8 cellular contexts compared by ENCODE assay signal in the genomic region with DNA sequence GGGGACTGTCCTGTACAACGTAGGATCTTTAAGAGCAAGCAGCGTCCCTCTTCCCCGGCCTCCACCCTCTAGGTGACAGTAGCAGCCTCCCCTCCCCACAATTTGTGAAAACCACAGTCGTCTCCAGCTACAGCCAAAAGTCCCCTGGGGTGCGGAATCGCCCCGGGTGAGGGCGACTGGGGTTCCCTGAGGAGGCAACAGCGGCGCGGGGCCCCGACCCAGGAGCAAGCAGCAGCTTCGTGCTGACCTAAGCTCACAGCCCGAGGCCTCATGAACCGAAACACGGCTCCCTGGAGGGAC. TPM values are rescaled to one million over a fixed set of nuclear protein-coding genes. Genes with fewer than 3 reads are reported as not detected.
A peak's percentile ranks its signal among the peaks of the same experiment; 100 is the strongest.
DNase-seq lines count a peak whose midpoint lies in the region; ATAC-seq and TF ChIP-seq lines count a peak whose summit lies in the region.

No MANE protein-coding gene starts in this region.

- peak; percentile 9 for ATAC-seq in HG02610 (IDR thresholded peaks at IDR 0.05; ENCODE audit: unreplicated experiment)

- peak overlapping the region; percentile 89 for H3K9ac ChIP-seq in SK-N-SH

- no peaks in the 10 kb centered on the region for H3K9me2 ChIP-seq in SK-N-SH

- H3K27ac ChIP-seq in SK-N-SH (ENCODE audit: low read depth in 2 of 2, low read length in 1 of 2): peak overlapping the region; percentile 89 to 90
- peak overlapping the region; percentile 90 to 98 (median 94) for H3K27ac ChIP-seq in sigmoid colon

- TF ChIP-seq EP300 in SK-N-SH (IDR thresholded peaks at IDR 0.05; ENCODE audit: borderline replicate concordance in 1 of 2, low read depth in 1 of 2, low read length in 1 of 2) (no peak), sigmoid colon (IDR thresholded peaks at IDR 0.05) (no peak)

- H3K27me3 ChIP-seq in SK-N-SH (ENCODE audit: insufficient read depth) (peaks cover 4% of the 10 kb centered on the region; the same call in 1 of the 2 replicates), sigmoid colon (no peaks in the 10 kb centered on the region)

- H3K4me3 ChIP-seq in SK-N-SH (ENCODE audit: low read depth in 2 of 2, low read length in 1 of 2): peak overlapping the region; percentile 79 to 92
- peak overlapping the region; percentile 81 for H3K4me3 ChIP-seq in fibroblast of pulmonary artery (replicated peaks; ENCODE audit: low read depth, low read length)
- peak overlapping the region; percentile 77 to 92 (median 82) for H3K4me3 ChIP-seq in sigmoid colon

- CTCF ChIA-PET in SK-N-SH (lab: Yijun Ruan, JAX): interaction anchor here (1.0 to 1.4 kb wide), 2 partner anchors 15 to 177 kb away, joined by 3 read pairs; no protein-coding TSS in a partner anchor

- no peak for TF ChIP-seq RAD21 in SK-N-SH (IDR thresholded peaks at IDR 0.05; ENCODE audit: low read length)

- H3K79me2 ChIP-seq in SK-N-SH (ENCODE audit: insufficient read depth): no peaks in the 10 kb centered on the region

- H4K20me1 ChIP-seq in SK-N-SH (ENCODE audit: insufficient read depth): no peaks in the 10 kb centered on the region

- POLR2A ChIA-PET in SK-N-SH (lab: Yijun Ruan, JAX): interaction anchor here (1.3 kb wide), 1 partner anchor 27 kb away, joined by 3 read pairs; no protein-coding TSS in a partner anchor

- H3K9me3 ChIP-seq in SK-N-SH: no peaks in the 10 kb centered on the region
- H3K9me3 ChIP-seq in sigmoid colon: no peaks in the 10 kb centered on the region

- H3K4me1 ChIP-seq in SK-N-SH (ENCODE audit: control insufficient read depth in 1 of 2, insufficient read depth in 2 of 2, low read depth in 1 of 2, low read length in 1 of 2) (peaks cover 5 to 6% of the 10 kb centered on the region in 2 experiments; a peak in 2 of 4 replicates), sigmoid colon (peaks cover 0 to 20% (median 11%) of the 10 kb centered on the region in 4 donors)

- H3K36me3 ChIP-seq in SK-N-SH (replicated peaks in 1 of 2; ENCODE audit: control insufficient read depth in 1 of 2, insufficient read depth in 2 of 2, low read length in 1 of 2): peaks cover 5 to 23% of the 10 kb centered on the region in 2 experiments
- peaks cover 0 to 42% (median 0%) of the 10 kb centered on the region in 4 donors for H3K36me3 ChIP-seq in sigmoid colon

- peak overlapping the region; percentile 89; the same call in 1 of the 2 replicates for H2AFZ ChIP-seq in SK-N-SH (ENCODE audit: low read depth)

- intact Hi-C loops in sigmoid colon (cut with DNase I): loop anchor here (2.0 to 10.0 kb wide), 6 partner anchors 246 to 1001 kb away; partner anchors contain the start of genes CTXN1, NDUFA7, RPS28 and SNAPC2

- WGBS in SK-N-SH (ENCODE audit: low lambda C conversion rate): under 1% methylated on average over 10 of the region's 16 CpGs
- 0 to 1% methylated on average over 16 of the region's 16 CpGs for WGBS in sigmoid colon, 2 donors

- H3K4me2 ChIP-seq in SK-N-SH: peak overlapping the region; percentile 88

- peak; percentile 51 for DNase-seq in NCI-H1436 (lab: John Stamatoyannopoulos, UW)
- DNase-seq in NCI-H1436 treated with DMSO at 0.1 percent for 48 hours (lab: John Stamatoyannopoulos, UW): no peak
- no peak for DNase-seq in SK-N-SH
- DNase-seq in fibroblast of pulmonary artery (ENCODE audit: low read depth): no peak
- DNase-seq in sigmoid colon: no peak
- DNase-seq in cortex of kidney (lab: John Stamatoyannopoulos, UW): no peak
- no peak for DNase-seq in GM20000 (ENCODE audit: low spot score)

- TF ChIP-seq CTCF in SK-N-SH (IDR thresholded peaks at IDR 0.05) (no peak), fibroblast of pulmonary artery (IDR thresholded peaks at IDR 0.05; ENCODE audit: low read length, missing control alignments) (no peak), sigmoid colon (IDR thresholded peaks at IDR 0.05) (no peak), GM20000 (IDR thresholded peaks at IDR 0.05; ENCODE audit: extremely low read depth, missing control alignments) (no peak)

- TF ChIP-seq POLR2A in sigmoid colon (IDR thresholded peaks at IDR 0.05): no peak

- H3F3A ChIP-seq in SK-N-SH (replicated peaks; ENCODE audit: insufficient read depth): no peaks in the 10 kb centered on the region

TF ChIP-seq in SK-N-SH, 30 proteins besides CTCF, POLR2A, EP300 and RAD21:
- TF ChIP-seq MAX (IDR thresholded peaks at IDR 0.05; ENCODE audit: low read depth) (no peak), TAF1 (IDR thresholded peaks at IDR 0.05; ENCODE audit: borderline replicate concordance, low read depth, low read length) (no peak), FOXJ3 (CRISPR knock-in tag; IDR thresholded peaks at IDR 0.05) (no peak), GABPA (IDR thresholded peaks at IDR 0.05; ENCODE audit: low read depth) (no peak), EZH2phosphoT487 (IDR thresholded peaks at IDR 0.05; ENCODE audit: borderline replicate concordance, low read depth) (no peak), SIN3A (IDR thresholded peaks at IDR 0.05; ENCODE audit: borderline replicate concordance, low read depth, low read length) (no peak), RCOR1 (IDR thresholded peaks at IDR 0.05; ENCODE audit: low read length) (no peak), RFX5 (IDR thresholded peaks at IDR 0.05; ENCODE audit: low read length) (no peak)

RNA-seq across cellular contexts. Expression of gene ZNF558, which starts 0.3 kb away (rescaled TPM):
- polyA plus RNA-seq in SK-N-SH (2012; rRNA removed) (22.5 and 28.1 TPM in 2 replicates), sigmoid colon (10 to 100 TPM in 1 of 3 donors, 1 to 10 TPM in 2; 2.1 to 12.9 (median 2.4) TPM)
- 15.1 and 15.5 TPM in 2 replicates for polyA plus RNA-seq in SK-N-SH (2012; cell fraction: cytosol; rRNA removed)
- polyA plus RNA-seq in SK-N-SH (2012; cell fraction: nucleus; rRNA removed): 79.7 and 104 TPM in 2 replicates
- total RNA-seq in sigmoid colon: 10 to 100 TPM; 23.2 to 55.1 (median 36.6) TPM

RNA-seq across cellular contexts. Expression of gene MBD3L1, which starts 0.4 kb away (rescaled TPM):
- polyA plus RNA-seq in SK-N-SH (2012; rRNA removed) (not detected in 2 replicates), sigmoid colon (not detected)
- not detected in 2 replicates for polyA plus RNA-seq in SK-N-SH (2012; cell fraction: cytosol; rRNA removed)
- polyA plus RNA-seq in SK-N-SH (2012; cell fraction: nucleus; rRNA removed): not detected in 2 replicates
- total RNA-seq in sigmoid colon: not detected
